Comparison of ENCODE assay signal across 1 cellular context in the genomic region with DNA sequence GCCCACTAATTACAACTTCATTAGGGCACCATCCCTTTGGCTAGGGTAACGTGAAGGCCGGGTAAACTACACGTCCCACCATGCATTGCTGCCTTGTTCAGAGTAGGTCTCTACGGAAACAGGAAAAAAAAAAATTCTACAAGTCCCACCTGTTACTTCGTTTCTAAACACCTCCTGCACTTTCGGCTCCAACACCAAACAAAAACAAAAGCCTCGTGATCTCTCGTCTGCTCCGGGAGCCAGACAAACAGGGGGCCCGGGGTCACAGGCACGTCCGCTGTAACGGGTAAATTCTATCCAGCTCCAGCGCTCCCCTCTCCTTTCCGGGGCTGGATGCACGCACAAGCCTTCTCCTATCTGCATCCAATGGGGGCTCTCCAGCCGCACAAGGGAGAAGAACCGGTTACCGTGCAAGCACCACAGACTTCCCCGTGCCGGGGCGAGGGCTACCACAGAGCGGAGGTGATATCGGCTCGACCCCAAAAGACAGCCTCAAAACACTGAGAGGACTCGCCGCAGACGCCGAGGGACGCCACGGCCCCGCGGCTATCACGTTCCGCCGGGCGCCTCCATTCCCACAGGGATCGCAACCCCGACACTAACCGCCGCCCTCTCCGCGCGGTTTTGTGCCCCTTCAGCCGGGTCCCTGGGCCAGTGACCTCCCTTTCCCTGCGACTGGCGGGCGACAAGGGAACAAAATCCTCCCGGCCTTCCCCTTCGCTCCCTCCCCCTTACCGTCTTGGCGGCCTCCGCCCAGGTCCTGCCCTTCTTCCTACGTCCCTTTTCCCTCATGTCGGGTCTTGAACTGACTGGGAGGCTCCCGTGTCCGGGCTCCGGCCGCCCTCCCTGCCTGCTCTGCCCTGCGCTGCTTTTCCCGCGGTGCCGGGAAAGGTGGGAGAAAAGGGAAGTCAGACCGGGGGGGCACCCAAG.
A peak's percentile ranks its signal among the peaks of the same experiment; 100 is the strongest.
TF ChIP-seq lines count a peak whose summit lies in the region.

No MANE protein-coding gene starts in this region.

TF ChIP-seq in K562, 482 proteins besides CTCF, POLR2A, EP300 and RAD21 (continued from another document and continues in another):
- no peak for TF ChIP-seq ZNF551 (CRISPR knock-in tag; IDR thresholded peaks at IDR 0.05)
- TF ChIP-seq, protein P1, sequence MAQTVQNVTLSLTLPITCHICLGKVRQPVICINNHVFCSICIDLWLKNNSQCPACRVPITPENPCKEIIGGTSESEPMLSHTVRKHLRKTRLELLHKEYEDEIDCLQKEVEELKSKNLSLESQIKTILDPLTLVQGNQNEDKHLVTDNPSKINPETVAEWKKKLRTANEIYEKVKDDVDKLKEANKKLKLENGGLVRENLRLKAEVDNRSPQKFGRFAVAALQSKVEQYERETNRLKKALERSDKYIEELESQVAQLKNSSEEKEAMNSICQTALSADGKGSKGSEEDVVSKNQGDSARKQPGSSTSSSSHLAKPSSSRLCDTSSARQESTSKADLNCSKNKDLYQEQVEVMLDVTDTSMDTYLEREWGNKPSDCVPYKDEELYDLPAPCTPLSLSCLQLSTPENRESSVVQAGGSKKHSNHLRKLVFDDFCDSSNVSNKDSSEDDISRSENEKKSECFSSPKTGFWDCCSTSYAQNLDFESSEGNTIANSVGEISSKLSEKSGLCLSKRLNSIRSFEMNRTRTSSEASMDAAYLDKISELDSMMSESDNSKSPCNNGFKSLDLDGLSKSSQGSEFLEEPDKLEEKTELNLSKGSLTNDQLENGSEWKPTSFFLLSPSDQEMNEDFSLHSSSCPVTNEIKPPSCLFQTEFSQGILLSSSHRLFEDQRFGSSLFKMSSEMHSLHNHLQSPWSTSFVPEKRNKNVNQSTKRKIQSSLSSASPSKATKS (CRISPR knock-in tag; IDR thresholded peaks at IDR 0.05) = no peak
- TF ChIP-seq SIRT6 (IDR thresholded peaks at IDR 0.05; ENCODE audit: low read depth, low read length) = no peak
- TF ChIP-seq KDM5B (IDR thresholded peaks at IDR 0.05; ENCODE audit: insufficient replicate concordance, low read depth, low read length) = no peak
- TF ChIP-seq HLTF (IDR thresholded peaks at IDR 0.05) = no peak
- no peak for TF ChIP-seq ZC3H8 (IDR thresholded peaks at IDR 0.05)
- peak; percentile 75 for TF ChIP-seq ZFX (CRISPR knock-in tag; IDR thresholded peaks at IDR 0.05)
- peak; percentile 94; the same call in 1 of the 2 replicates for TF ChIP-seq GTF2E2 (tag; IDR thresholded peaks at IDR 0.05)
- TF ChIP-seq CEBPB (tag; IDR thresholded peaks at IDR 0.05) = no peak
- no peak for TF ChIP-seq SMARCC2 (IDR thresholded peaks at IDR 0.05; ENCODE audit: low read depth)
- no peak for TF ChIP-seq ZBTB7A (IDR thresholded peaks at IDR 0.05; ENCODE audit: borderline replicate concordance, control insufficient read depth, low read depth, low read length)
- TF ChIP-seq, protein P2, sequence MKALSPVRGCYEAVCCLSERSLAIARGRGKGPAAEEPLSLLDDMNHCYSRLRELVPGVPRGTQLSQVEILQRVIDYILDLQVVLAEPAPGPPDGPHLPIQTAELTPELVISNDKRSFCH (CRISPR knock-in tag; IDR thresholded peaks at IDR 0.05) = no peak
- TF ChIP-seq, protein P2 (tag; IDR thresholded peaks at IDR 0.05) = no peak
- no peak for TF ChIP-seq NR2C1 (IDR thresholded peaks at IDR 0.05)
- TF ChIP-seq NR2C1 (tag; IDR thresholded peaks at IDR 0.05) = no peak
- no peak for TF ChIP-seq MEF2A (IDR thresholded peaks at IDR 0.05; ENCODE audit: control insufficient read depth, low read depth, low read length)
- no peak for TF ChIP-seq HMG20A (CRISPR knock-in tag; conservative IDR thresholded peaks at IDR 0.05)
- no peak for TF ChIP-seq KLF1 (tag; IDR thresholded peaks at IDR 0.05)
- TF ChIP-seq ZNF253 (CRISPR knock-in tag; conservative IDR thresholded peaks at IDR 0.05) = no peak
- TF ChIP-seq JUN (IDR thresholded peaks at IDR 0.05; ENCODE audit: borderline replicate concordance, low read depth, low read length) = no peak
- TF ChIP-seq JUN (CRISPR knock-in tag; IDR thresholded peaks at IDR 0.05; ENCODE audit: borderline replicate concordance) = no peak
- TF ChIP-seq MTA1 (IDR thresholded peaks at IDR 0.05; ENCODE audit: borderline replicate concordance) = no peak
- TF ChIP-seq, protein P3, sequence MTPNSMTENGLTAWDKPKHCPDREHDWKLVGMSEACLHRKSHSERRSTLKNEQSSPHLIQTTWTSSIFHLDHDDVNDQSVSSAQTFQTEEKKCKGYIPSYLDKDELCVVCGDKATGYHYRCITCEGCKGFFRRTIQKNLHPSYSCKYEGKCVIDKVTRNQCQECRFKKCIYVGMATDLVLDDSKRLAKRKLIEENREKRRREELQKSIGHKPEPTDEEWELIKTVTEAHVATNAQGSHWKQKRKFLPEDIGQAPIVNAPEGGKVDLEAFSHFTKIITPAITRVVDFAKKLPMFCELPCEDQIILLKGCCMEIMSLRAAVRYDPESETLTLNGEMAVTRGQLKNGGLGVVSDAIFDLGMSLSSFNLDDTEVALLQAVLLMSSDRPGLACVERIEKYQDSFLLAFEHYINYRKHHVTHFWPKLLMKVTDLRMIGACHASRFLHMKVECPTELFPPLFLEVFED (CRISPR knock-in tag; conservative IDR thresholded peaks at IDR 0.05) = no peak
- no peak for TF ChIP-seq SRSF3 (IDR thresholded peaks at IDR 0.05; ENCODE audit: insufficient read depth, low read length)
- TF ChIP-seq, protein P4, sequence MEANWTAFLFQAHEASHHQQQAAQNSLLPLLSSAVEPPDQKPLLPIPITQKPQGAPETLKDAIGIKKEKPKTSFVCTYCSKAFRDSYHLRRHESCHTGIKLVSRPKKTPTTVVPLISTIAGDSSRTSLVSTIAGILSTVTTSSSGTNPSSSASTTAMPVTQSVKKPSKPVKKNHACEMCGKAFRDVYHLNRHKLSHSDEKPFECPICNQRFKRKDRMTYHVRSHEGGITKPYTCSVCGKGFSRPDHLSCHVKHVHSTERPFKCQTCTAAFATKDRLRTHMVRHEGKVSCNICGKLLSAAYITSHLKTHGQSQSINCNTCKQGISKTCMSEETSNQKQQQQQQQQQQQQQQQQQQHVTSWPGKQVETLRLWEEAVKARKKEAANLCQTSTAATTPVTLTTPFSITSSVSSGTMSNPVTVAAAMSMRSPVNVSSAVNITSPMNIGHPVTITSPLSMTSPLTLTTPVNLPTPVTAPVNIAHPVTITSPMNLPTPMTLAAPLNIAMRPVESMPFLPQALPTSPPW (CRISPR knock-in tag; IDR thresholded peaks at IDR 0.05) = no peak
- peak; percentile 86 for TF ChIP-seq SAP30 (IDR thresholded peaks at IDR 0.05; ENCODE audit: borderline replicate concordance, insufficient read depth, low read depth, low read length, poor library complexity, severe bottlenecking)
- no peak for TF ChIP-seq TAF9B (IDR thresholded peaks at IDR 0.05; ENCODE audit: partially characterized antibody)
- no peak for TF ChIP-seq PHF20 (IDR thresholded peaks at IDR 0.05; ENCODE audit: partially characterized antibody)
- TF ChIP-seq, protein P5, sequence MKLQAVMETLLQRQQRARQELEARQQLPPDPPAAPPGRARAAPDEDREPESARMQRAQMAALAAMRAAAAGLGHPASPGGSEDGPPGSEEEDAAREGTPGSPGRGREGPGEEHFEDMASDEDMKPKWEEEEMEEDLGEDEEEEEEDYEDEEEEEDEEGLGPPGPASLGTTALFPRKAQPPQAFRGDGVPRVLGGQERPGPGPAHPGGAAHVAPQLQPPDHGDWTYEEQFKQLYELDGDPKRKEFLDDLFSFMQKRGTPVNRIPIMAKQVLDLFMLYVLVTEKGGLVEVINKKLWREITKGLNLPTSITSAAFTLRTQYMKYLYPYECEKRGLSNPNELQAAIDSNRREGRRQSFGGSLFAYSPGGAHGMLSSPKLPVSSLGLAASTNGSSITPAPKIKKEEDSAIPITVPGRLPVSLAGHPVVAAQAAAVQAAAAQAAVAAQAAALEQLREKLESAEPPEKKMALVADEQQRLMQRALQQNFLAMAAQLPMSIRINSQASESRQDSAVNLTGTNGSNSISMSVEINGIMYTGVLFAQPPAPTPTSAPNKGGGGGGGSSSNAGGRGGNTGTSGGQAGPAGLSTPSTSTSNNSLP (IDR thresholded peaks at IDR 0.05; ENCODE audit: borderline replicate concordance, low read depth, low read length) = no peak
- TF ChIP-seq MBD2 (IDR thresholded peaks at IDR 0.05; ENCODE audit: borderline replicate concordance, low read depth) = no peak; the same call in 1 of the 2 replicates
- TF ChIP-seq DPF2 (IDR thresholded peaks at IDR 0.05) = no peak
- peak; percentile 63 for TF ChIP-seq ELF1 (tag; IDR thresholded peaks at IDR 0.05)
- 0 out of 2 replicates have a peak, but pooled peaks have one; percentile 80 for TF ChIP-seq RBM14 (IDR thresholded peaks at IDR 0.05; ENCODE audit: borderline replicate concordance, insufficient read depth, low read depth, low read length)
- TF ChIP-seq CC2D1A (IDR thresholded peaks at IDR 0.05) = no peak
- no peak for TF ChIP-seq KLF10 (CRISPR knock-in tag; IDR thresholded peaks at IDR 0.05)
- no peak for TF ChIP-seq ZNF217 (CRISPR knock-in tag; IDR thresholded peaks at IDR 0.05)
- TF ChIP-seq GABPA (tag; conservative IDR thresholded peaks at IDR 0.05; ENCODE audit: low read depth) = peak; percentile 52
- no peak for TF ChIP-seq TEAD2 (tag; IDR thresholded peaks at IDR 0.05)
- TF ChIP-seq, protein P6, sequence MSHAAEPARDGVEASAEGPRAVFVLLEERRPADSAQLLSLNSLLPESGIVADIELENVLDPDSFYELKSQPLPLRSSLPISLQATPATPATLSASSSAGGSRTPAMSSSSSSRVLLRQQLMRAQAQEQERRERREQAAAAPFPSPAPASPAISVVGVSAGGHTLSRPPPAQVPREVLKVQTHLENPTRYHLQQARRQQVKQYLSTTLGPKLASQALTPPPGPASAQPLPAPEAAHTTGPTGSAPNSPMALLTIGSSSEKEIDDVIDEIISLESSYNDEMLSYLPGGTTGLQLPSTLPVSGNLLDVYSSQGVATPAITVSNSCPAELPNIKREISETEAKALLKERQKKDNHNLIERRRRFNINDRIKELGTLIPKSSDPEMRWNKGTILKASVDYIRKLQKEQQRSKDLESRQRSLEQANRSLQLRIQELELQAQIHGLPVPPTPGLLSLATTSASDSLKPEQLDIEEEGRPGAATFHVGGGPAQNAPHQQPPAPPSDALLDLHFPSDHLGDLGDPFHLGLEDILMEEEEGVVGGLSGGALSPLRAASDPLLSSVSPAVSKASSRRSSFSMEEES (CRISPR knock-in tag; IDR thresholded peaks at IDR 0.05) = peak; percentile 11; the same call in 1 of the 2 replicates
- TF ChIP-seq SUPT5H (IDR thresholded peaks at IDR 0.05) = peak; percentile 75
- no peak for TF ChIP-seq ZKSCAN8 (CRISPR knock-in tag; IDR thresholded peaks at IDR 0.05)
- no peak for TF ChIP-seq ZNF165 (CRISPR knock-in tag; IDR thresholded peaks at IDR 0.05; ENCODE audit: borderline replicate concordance)
- TF ChIP-seq ZNF12 (CRISPR knock-in tag; IDR thresholded peaks at IDR 0.05) = no peak
- TF ChIP-seq CREM (IDR thresholded peaks at IDR 0.05; ENCODE audit: low read depth) = peak; percentile 52
- 0 out of 2 replicates have a peak, but pooled peaks have one; percentile 39 for TF ChIP-seq TAF7 (tag; IDR thresholded peaks at IDR 0.05)
- no peak for TF ChIP-seq ERF (CRISPR knock-in tag; IDR thresholded peaks at IDR 0.05)
- no peak for TF ChIP-seq XRCC3 (IDR thresholded peaks at IDR 0.05)
- TF ChIP-seq ZFP36 (IDR thresholded peaks at IDR 0.05; ENCODE audit: low read depth, low read length, partially characterized antibody) = no peak
- no peak for TF ChIP-seq PRMT5 (CRISPR knock-in tag; IDR thresholded peaks at IDR 0.05)
- TF ChIP-seq RBM15 (IDR thresholded peaks at IDR 0.05; ENCODE audit: insufficient read depth, low read length) = no peak
- no peak for TF ChIP-seq FOXP1 (CRISPR knock-in tag; IDR thresholded peaks at IDR 0.05)
- TF ChIP-seq, protein P7, sequence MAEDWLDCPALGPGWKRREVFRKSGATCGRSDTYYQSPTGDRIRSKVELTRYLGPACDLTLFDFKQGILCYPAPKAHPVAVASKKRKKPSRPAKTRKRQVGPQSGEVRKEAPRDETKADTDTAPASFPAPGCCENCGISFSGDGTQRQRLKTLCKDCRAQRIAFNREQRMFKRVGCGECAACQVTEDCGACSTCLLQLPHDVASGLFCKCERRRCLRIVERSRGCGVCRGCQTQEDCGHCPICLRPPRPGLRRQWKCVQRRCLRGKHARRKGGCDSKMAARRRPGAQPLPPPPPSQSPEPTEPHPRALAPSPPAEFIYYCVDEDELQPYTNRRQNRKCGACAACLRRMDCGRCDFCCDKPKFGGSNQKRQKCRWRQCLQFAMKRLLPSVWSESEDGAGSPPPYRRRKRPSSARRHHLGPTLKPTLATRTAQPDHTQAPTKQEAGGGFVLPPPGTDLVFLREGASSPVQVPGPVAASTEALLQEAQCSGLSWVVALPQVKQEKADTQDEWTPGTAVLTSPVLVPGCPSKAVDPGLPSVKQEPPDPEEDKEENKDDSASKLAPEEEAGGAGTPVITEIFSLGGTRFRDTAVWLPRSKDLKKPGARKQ (CRISPR knock-in tag; IDR thresholded peaks at IDR 0.05) = no peak
- TF ChIP-seq SIN3B (IDR thresholded peaks at IDR 0.05; ENCODE audit: low read depth) = no peak; the same call in 1 of the 2 replicates
- TF ChIP-seq TAL1 (IDR thresholded peaks at IDR 0.05) = no peak
- no peak for TF ChIP-seq SNRNP70 (optimal IDR thresholded peaks at IDR 0.05; ENCODE audit: low read depth, low read length)
- TF ChIP-seq, protein P8, sequence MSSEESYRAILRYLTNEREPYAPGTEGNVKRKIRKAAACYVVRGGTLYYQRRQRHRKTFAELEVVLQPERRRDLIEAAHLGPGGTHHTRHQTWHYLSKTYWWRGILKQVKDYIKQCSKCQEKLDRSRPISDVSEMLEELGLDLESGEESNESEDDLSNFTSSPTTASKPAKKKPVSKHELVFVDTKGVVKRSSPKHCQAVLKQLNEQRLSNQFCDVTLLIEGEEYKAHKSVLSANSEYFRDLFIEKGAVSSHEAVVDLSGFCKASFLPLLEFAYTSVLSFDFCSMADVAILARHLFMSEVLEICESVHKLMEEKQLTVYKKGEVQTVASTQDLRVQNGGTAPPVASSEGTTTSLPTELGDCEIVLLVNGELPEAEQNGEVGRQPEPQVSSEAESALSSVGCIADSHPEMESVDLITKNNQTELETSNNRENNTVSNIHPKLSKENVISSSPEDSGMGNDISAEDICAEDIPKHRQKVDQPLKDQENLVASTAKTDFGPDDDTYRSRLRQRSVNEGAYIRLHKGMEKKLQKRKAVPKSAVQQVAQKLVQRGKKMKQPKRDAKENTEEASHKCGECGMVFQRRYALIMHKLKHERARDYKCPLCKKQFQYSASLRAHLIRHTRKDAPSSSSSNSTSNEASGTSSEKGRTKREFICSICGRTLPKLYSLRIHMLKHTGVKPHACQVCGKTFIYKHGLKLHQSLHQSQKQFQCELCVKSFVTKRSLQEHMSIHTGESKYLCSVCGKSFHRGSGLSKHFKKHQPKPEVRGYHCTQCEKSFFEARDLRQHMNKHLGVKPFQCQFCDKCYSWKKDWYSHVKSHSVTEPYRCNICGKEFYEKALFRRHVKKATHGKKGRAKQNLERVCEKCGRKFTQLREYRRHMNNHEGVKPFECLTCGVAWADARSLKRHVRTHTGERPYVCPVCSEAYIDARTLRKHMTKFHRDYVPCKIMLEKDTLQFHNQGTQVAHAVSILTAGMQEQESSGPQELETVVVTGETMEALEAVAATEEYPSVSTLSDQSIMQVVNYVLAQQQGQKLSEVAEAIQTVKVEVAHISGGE (CRISPR knock-in tag; IDR thresholded peaks at IDR 0.05) = no peak
- no peak for TF ChIP-seq NFE2L1 (tag; IDR thresholded peaks at IDR 0.05; ENCODE audit: borderline replicate concordance, low read depth)
- TF ChIP-seq ARID1B (IDR thresholded peaks at IDR 0.05) = no peak
